21 cellular contexts compared by ENCODE assay signal in the genomic region with DNA sequence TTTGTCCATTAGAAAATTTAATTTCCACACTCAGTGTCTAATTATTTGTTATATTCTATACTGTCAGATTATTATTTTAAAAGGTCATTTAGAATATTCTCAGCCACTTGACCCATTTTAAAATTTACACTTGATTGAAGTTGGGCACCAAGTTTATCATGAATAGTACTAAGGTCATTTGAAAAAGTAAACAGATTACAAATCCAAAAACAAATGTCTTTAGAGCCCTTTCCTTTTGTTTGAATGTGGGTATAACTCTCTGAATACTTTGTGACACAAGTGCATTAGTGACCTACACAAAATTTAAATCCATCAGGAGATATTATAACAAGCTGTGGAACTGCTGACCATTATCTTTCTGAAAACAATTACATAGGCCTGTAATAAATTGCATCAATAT. TPM values are rescaled to one million over a fixed set of nuclear protein-coding genes. Genes with fewer than 3 reads are reported as not detected.
A peak's percentile ranks its signal among the peaks of the same experiment; 100 is the strongest.
DNase-seq lines count a peak whose midpoint lies in the region; ATAC-seq and TF ChIP-seq lines count a peak whose summit lies in the region.
"Had no signal": no experiment of that assay in that cellular context is flagged by ENCODE, and none has a peak within 500 bp of the region (broad histone marks: within the 10 kb centered on the region; RNA-seq: fewer than 3 reads in every experiment).

No MANE protein-coding gene starts in this region.

- intact Hi-C loops in CD4-positive, alpha-beta T cell (cut with DNase I, micrococcal nuclease) = no loop called here
- intact Hi-C loops in activated CD8-positive, alpha-beta T cell treated with anti-CD3 and anti-CD28 coated beads for 36 hours (cut with micrococcal nuclease) = no loop called here

- peaks cover 91% of the 10 kb centered on the region for H3K4me1 Mint-ChIP-seq in CD4-positive, alpha-beta T cell (ENCODE audit: low read depth)
- peaks cover 94% of the 10 kb centered on the region for H3K4me1 Mint-ChIP-seq in activated CD8-positive, alpha-beta T cell treated with anti-CD3 and anti-CD28 coated beads for 36 hours (ENCODE audit: low read depth)

- H3K9ac ChIP-seq in BLaER1 = 0 out of 2 replicates have a peak overlapping the region, but pooled peaks have one; percentile 75
- no peak overlapping the region for H3K9ac ChIP-seq in liver (ENCODE audit: low read depth in 1 of 2, low read length in 2 of 2)

- H4K20me1 ChIP-seq in BLaER1 = no peaks in the 10 kb centered on the region; the same call in 1 of the 2 replicates

- peaks cover 100% of the 10 kb centered on the region for H3K4me1 ChIP-seq in BLaER1
- H3K4me1 ChIP-seq in liver (ENCODE audit: control insufficient read depth in 4 of 4, insufficient read depth in 4 of 4, low read length in 3 of 4) = peaks cover 7 to 20% (median 15%) of the 10 kb centered on the region in 4 donors

- ATAC-seq in CD4-positive, alpha-beta T cell (ENCODE audit: poor library complexity) = no peak
- no peak for ATAC-seq in activated CD8-positive, alpha-beta T cell treated with anti-CD3 and anti-CD28 coated beads for 36 hours
- no peak for ATAC-seq in GM18870 (IDR thresholded peaks at IDR 0.05; ENCODE audit: unreplicated experiment)
- ATAC-seq: SK-N-SH treated with all-trans-retinoic acid at 6 μM for 48 hours had no signal

- H3K9me3 ChIP-seq in BLaER1 (no peaks in the 10 kb centered on the region), liver (ENCODE audit: control insufficient read depth in 4 of 4, low read length in 3 of 4) (no peaks in the 10 kb centered on the region)
- no peaks in the 10 kb centered on the region for H3K9me3 ChIP-seq in CD4-positive, alpha-beta T cell (ENCODE audit: control insufficient read depth, low read length)
- H3K9me3 ChIP-seq: left ventricle myocardium inferior, tibial artery had no signal

- H3K36me3 ChIP-seq in BLaER1 = 0 out of 2 replicates have a peak, but pooled peaks cover 7% of the 10 kb centered on the region
- no peaks in the 10 kb centered on the region for H3K36me3 ChIP-seq in liver (ENCODE audit: control insufficient read depth in 4 of 4, insufficient read depth in 3 of 4, low read depth in 1 of 4, low read length in 3 of 4)
- H3K36me3 ChIP-seq: left ventricle myocardium inferior, tibial artery had no signal

- H3K27ac ChIP-seq in BLaER1 = peak overlapping the region; percentile 89
- H3K27ac ChIP-seq in CD4-positive, alpha-beta T cell (ENCODE audit: low read depth, low read length) = no peak overlapping the region
- peak overlapping the region; percentile 6 to 38 for H3K27ac ChIP-seq in liver (ENCODE audit: low read depth in 1 of 2, low read length in 2 of 2)
- H3K27ac ChIP-seq: HL-60, left ventricle myocardium inferior, RWPE1, tibial artery had no signal

- 0 out of 2 replicates have a peak overlapping the region, but pooled peaks have one; percentile 48 for H3K4me3 ChIP-seq in BLaER1
- H3K4me3 ChIP-seq in liver (ENCODE audit: low read depth in 1 of 3, low read length in 3 of 3) = no peak overlapping the region
- H3K4me3 ChIP-seq: left ventricle myocardium inferior, tibial artery had no signal

- CTCF ChIA-PET in CD4-positive, alpha-beta T cell (lab: Charles Lee) = interaction anchor here (1.0 kb wide), 2 partner anchors 9 to 39 kb away, joined by 3 to 5 read pairs; no protein-coding TSS in a partner anchor
- CTCF ChIA-PET in activated CD8-positive, alpha-beta T cell treated with anti-CD3 and anti-CD28 coated beads for 36 hours (lab: Charles Lee) = interaction anchor here (2.2 kb wide), 1 partner anchor 10 kb away, joined by 8 read pairs; no protein-coding TSS in a partner anchor

- H3K4me2 ChIP-seq in BLaER1 = peak overlapping the region; percentile 94

- no peak for TF ChIP-seq CTCF in CD4-positive, alpha-beta T cell (IDR thresholded peaks at IDR 0.05)
- no peak for TF ChIP-seq CTCF in activated CD8-positive, alpha-beta T cell treated with anti-CD3 and anti-CD28 coated beads for 36 hours (IDR thresholded peaks at IDR 0.05)
- TF ChIP-seq CTCF in liver (IDR thresholded peaks at IDR 0.05; ENCODE audit: low read depth, low read length, missing input control) = no peak

- peaks cover 50% of the 10 kb centered on the region for H3K36me3 Mint-ChIP-seq in CD4-positive, alpha-beta T cell (ENCODE audit: low read depth)
- H3K36me3 Mint-ChIP-seq in activated CD8-positive, alpha-beta T cell treated with anti-CD3 and anti-CD28 coated beads for 36 hours (ENCODE audit: low read depth) = peaks cover 68% of the 10 kb centered on the region

- H3K27me3 Mint-ChIP-seq in CD4-positive, alpha-beta T cell = no peaks in the 10 kb centered on the region
- no peaks in the 10 kb centered on the region for H3K27me3 Mint-ChIP-seq in activated CD8-positive, alpha-beta T cell treated with anti-CD3 and anti-CD28 coated beads for 36 hours

- POLR2A ChIA-PET in CD4-positive, alpha-beta T cell (lab: Charles Lee) = interaction anchor here (1.0 to 2.9 kb wide), 4 partner anchors 10 to 32 kb away, joined by 4 to 32 read pairs (median 10); a partner anchor contains a TSS
- POLR2A ChIA-PET in activated CD8-positive, alpha-beta T cell treated with anti-CD3 and anti-CD28 coated beads for 36 hours (lab: Charles Lee) = interaction anchor here (1.7 to 3.7 kb wide), 2 partner anchors 7 to 10 kb away, joined by 7 to 24 read pairs; no protein-coding TSS in a partner anchor

- H3K27me3 ChIP-seq in BLaER1 = no peaks in the 10 kb centered on the region
- H3K27me3 ChIP-seq in CD4-positive, alpha-beta T cell (ENCODE audit: control insufficient read depth, insufficient read depth, low read length) = no peaks in the 10 kb centered on the region
- no peaks in the 10 kb centered on the region for H3K27me3 ChIP-seq in liver (ENCODE audit: control insufficient read depth in 4 of 4, insufficient read depth in 4 of 4, low read length in 3 of 4)
- H3K27me3 ChIP-seq: tibial artery had no signal

- H3K9me3 Mint-ChIP-seq in CD4-positive, alpha-beta T cell = no peaks in the 10 kb centered on the region
- peaks cover 5% of the 10 kb centered on the region for H3K9me3 Mint-ChIP-seq in activated CD8-positive, alpha-beta T cell treated with anti-CD3 and anti-CD28 coated beads for 36 hours
- H3K9me3 Mint-ChIP-seq: endodermal cell, HFFc6 had no signal

- DNase-seq in CD4-positive, alpha-beta T cell = no peak
- no peak for DNase-seq in activated CD8-positive, alpha-beta T cell treated with anti-CD3 and anti-CD28 coated beads for 36 hours
- no peak for DNase-seq in dedifferentiated amniotic fluid mesenchymal stem cell (ENCODE audit: extremely low spot score)
- DNase-seq in DMS153 (lab: John Stamatoyannopoulos, UW) = no peak
- DNase-seq: activated CD4-positive, alpha-beta T cell treated with anti-CD3 and anti-CD28 coated beads, Interleukin-2, amount 50 U/mL, for 4 hours; activated effector memory CD4-positive, alpha-beta T cell treated with Interleukin-2 at 50 U/mL for 16 hours; Calu3; endodermal cell; HFFc6; IMR-90; left ventricle myocardium inferior; NCI-H2029; nucleus accumbens; stimulated activated CD8-positive, alpha-beta memory T cell treated with anti-CD3 and anti-CD28 coated beads, Interleukin-4, amount 100 ng/mL, for 48 hours; tibial artery had no signal

- H3K27ac Mint-ChIP-seq in CD4-positive, alpha-beta T cell = peak overlapping the region; percentile 95
- H3K27ac Mint-ChIP-seq in activated CD8-positive, alpha-beta T cell treated with anti-CD3 and anti-CD28 coated beads for 36 hours = peak overlapping the region; percentile 93
- H3K27ac Mint-ChIP-seq: endodermal cell, HFFc6 had no signal

- no peak for TF ChIP-seq RAD21 in liver (IDR thresholded peaks at IDR 0.05)

- H3K4me3 Mint-ChIP-seq in CD4-positive, alpha-beta T cell = peak overlapping the region; percentile 87
- H3K4me3 Mint-ChIP-seq in activated CD8-positive, alpha-beta T cell treated with anti-CD3 and anti-CD28 coated beads for 36 hours = peak overlapping the region; percentile 71
- H3K4me3 Mint-ChIP-seq: endodermal cell, HFFc6 had no signal

TF ChIP-seq in liver, 16 proteins besides CTCF, POLR2A, EP300 and RAD21:
- TF ChIP-seq RXRA (IDR thresholded peaks at IDR 0.05) (no peak), HNF4G (IDR thresholded peaks at IDR 0.05) (peak; percentile 13), GABPA (IDR thresholded peaks at IDR 0.05 in 1 of 2, conservative IDR thresholded peaks at IDR 0.05 in 1 of 2) (no peak), HNF4A (conservative IDR thresholded peaks at IDR 0.05) (peak in 1 of 2 donors; percentile 45), YY1 (IDR thresholded peaks at IDR 0.05) (peak; percentile 10), SP1 (IDR thresholded peaks at IDR 0.05) (no peak)
- TF ChIP-seq, protein P1, sequence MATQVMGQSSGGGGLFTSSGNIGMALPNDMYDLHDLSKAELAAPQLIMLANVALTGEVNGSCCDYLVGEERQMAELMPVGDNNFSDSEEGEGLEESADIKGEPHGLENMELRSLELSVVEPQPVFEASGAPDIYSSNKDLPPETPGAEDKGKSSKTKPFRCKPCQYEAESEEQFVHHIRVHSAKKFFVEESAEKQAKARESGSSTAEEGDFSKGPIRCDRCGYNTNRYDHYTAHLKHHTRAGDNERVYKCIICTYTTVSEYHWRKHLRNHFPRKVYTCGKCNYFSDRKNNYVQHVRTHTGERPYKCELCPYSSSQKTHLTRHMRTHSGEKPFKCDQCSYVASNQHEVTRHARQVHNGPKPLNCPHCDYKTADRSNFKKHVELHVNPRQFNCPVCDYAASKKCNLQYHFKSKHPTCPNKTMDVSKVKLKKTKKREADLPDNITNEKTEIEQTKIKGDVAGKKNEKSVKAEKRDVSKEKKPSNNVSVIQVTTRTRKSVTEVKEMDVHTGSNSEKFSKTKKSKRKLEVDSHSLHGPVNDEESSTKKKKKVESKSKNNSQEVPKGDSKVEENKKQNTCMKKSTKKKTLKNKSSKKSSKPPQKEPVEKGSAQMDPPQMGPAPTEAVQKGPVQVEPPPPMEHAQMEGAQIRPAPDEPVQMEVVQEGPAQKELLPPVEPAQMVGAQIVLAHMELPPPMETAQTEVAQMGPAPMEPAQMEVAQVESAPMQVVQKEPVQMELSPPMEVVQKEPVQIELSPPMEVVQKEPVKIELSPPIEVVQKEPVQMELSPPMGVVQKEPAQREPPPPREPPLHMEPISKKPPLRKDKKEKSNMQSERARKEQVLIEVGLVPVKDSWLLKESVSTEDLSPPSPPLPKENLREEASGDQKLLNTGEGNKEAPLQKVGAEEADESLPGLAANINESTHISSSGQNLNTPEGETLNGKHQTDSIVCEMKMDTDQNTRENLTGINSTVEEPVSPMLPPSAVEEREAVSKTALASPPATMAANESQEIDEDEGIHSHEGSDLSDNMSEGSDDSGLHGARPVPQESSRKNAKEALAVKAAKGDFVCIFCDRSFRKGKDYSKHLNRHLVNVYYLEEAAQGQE (IDR thresholded peaks at IDR 0.05) = no peak
- TF ChIP-seq, protein P2, sequence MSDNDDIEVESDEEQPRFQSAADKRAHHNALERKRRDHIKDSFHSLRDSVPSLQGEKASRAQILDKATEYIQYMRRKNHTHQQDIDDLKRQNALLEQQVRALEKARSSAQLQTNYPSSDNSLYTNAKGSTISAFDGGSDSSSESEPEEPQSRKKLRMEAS (IDR thresholded peaks at IDR 0.05) = no peak

RNA-seq across cellular contexts. Expression of a gene that starts 11.3 kb away (rescaled TPM):
- total RNA-seq in CD4-positive, alpha-beta T cell = 10 to 100 TPM; 48.4 to 48.6 TPM
- 10 to 100 TPM; 31.8 to 38.1 TPM for total RNA-seq in activated CD8-positive, alpha-beta T cell treated with anti-CD3 and anti-CD28 coated beads for 36 hours
- total RNA-seq in liver = 1 to 10 TPM; 1.7 to 6.6 TPM
- 1 to 10 TPM in 1 of 2 donors, under 1 TPM in 1; 0.82 to 1.0 TPM for polyA plus RNA-seq in liver

Comparison
In these comparisons a context has a peak if more than half of its experiments do, and no peak if none do; other contexts are left out.
1. RNA of a gene that starts 11.3 kb away (total RNA-seq): 48.4 to 48.6 TPM in CD4-positive, alpha-beta T cell and 31.8 to 38.1 TPM in activated CD8-positive, alpha-beta T cell treated with anti-CD3 and anti-CD28 coated beads for 36 hours; 1.7 to 6.6 TPM in liver; every median in the first group is over 4 times any median in the second.